ENCODE assay signal across 2 cellular contexts in the genomic region with DNA sequence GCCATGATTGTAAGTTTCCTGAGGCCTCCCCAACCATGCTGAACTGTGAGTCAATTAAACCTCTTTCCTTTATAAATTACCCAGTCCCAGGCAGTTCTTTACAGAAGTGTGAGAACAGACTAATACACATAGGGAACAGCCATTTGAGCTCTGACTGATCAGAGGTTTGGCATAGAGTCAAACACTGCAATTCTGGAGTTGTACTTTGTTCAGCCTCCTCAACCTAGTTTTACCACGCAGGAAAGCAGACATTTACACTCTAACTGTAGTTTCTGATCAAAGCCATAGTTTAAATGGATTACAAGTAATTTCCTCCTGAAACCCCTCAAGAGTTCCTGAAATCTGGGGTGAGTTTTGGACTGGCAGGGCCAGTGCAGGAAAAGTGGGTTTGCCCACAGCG.
TF ChIP-seq lines count a peak whose summit lies in the region.

No MANE protein-coding gene starts in this region.

TF ChIP-seq in liver, 16 proteins besides CTCF, POLR2A, EP300 and RAD21 (continued from another document):
- TF ChIP-seq, protein P1, sequence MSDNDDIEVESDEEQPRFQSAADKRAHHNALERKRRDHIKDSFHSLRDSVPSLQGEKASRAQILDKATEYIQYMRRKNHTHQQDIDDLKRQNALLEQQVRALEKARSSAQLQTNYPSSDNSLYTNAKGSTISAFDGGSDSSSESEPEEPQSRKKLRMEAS (IDR thresholded peaks at IDR 0.05) = no peak
- TF ChIP-seq, protein P2, sequence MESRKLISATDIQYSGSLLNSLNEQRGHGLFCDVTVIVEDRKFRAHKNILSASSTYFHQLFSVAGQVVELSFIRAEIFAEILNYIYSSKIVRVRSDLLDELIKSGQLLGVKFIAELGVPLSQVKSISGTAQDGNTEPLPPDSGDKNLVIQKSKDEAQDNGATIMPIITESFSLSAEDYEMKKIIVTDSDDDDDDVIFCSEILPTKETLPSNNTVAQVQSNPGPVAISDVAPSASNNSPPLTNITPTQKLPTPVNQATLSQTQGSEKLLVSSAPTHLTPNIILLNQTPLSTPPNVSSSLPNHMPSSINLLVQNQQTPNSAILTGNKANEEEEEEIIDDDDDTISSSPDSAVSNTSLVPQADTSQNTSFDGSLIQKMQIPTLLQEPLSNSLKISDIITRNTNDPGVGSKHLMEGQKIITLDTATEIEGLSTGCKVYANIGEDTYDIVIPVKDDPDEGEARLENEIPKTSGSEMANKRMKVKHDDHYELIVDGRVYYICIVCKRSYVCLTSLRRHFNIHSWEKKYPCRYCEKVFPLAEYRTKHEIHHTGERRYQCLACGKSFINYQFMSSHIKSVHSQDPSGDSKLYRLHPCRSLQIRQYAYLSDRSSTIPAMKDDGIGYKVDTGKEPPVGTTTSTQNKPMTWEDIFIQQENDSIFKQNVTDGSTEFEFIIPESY (IDR thresholded peaks at IDR 0.05) = no peak
- TF ChIP-seq NR2F2 (IDR thresholded peaks at IDR 0.05) = no peak
- TF ChIP-seq SP1 (IDR thresholded peaks at IDR 0.05) = peak; percentile 58
- TF ChIP-seq GABPA (IDR thresholded peaks at IDR 0.05 in 1 of 2, conservative IDR thresholded peaks at IDR 0.05 in 1 of 2) = no peak
- peak in 1 of 2 donors; percentile 12 for TF ChIP-seq RXRA (IDR thresholded peaks at IDR 0.05)
- peak; percentile 53 for TF ChIP-seq YY1 (IDR thresholded peaks at IDR 0.05)
TF ChIP-seq in liver: peak in this region for 5.

TF ChIP-seq in HepG2, 621 proteins besides CTCF, POLR2A, EP300 and RAD21 (continued from another document):
- TF ChIP-seq, protein P3, sequence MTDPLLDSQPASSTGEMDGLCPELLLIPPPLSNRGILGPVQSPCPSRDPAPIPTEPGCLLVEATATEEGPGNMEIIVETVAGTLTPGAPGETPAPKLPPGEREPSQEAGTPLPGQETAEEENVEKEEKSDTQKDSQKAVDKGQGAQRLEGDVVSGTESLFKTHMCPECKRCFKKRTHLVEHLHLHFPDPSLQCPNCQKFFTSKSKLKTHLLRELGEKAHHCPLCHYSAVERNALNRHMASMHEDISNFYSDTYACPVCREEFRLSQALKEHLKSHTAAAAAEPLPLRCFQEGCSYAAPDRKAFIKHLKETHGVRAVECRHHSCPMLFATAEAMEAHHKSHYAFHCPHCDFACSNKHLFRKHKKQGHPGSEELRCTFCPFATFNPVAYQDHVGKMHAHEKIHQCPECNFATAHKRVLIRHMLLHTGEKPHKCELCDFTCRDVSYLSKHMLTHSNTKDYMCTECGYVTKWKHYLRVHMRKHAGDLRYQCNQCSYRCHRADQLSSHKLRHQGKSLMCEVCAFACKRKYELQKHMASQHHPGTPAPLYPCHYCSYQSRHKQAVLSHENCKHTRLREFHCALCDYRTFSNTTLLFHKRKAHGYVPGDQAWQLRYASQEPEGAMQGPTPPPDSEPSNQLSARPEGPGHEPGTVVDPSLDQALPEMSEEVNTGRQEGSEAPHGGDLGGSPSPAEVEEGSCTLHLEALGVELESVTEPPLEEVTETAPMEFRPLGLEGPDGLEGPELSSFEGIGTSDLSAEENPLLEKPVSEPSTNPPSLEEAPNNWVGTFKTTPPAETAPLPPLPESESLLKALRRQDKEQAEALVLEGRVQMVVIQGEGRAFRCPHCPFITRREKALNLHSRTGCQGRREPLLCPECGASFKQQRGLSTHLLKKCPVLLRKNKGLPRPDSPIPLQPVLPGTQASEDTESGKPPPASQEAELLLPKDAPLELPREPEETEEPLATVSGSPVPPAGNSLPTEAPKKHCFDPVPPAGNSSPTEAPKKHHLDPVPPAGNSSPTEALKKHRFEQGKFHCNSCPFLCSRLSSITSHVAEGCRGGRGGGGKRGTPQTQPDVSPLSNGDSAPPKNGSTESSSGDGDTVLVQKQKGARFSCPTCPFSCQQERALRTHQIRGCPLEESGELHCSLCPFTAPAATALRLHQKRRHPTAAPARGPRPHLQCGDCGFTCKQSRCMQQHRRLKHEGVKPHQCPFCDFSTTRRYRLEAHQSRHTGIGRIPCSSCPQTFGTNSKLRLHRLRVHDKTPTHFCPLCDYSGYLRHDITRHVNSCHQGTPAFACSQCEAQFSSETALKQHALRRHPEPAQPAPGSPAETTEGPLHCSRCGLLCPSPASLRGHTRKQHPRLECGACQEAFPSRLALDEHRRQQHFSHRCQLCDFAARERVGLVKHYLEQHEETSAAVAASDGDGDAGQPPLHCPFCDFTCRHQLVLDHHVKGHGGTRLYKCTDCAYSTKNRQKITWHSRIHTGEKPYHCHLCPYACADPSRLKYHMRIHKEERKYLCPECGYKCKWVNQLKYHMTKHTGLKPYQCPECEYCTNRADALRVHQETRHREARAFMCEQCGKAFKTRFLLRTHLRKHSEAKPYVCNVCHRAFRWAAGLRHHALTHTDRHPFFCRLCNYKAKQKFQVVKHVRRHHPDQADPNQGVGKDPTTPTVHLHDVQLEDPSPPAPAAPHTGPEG (CRISPR knock-in tag; IDR thresholded peaks at IDR 0.05) = no peak
- TF ChIP-seq, protein P4, sequence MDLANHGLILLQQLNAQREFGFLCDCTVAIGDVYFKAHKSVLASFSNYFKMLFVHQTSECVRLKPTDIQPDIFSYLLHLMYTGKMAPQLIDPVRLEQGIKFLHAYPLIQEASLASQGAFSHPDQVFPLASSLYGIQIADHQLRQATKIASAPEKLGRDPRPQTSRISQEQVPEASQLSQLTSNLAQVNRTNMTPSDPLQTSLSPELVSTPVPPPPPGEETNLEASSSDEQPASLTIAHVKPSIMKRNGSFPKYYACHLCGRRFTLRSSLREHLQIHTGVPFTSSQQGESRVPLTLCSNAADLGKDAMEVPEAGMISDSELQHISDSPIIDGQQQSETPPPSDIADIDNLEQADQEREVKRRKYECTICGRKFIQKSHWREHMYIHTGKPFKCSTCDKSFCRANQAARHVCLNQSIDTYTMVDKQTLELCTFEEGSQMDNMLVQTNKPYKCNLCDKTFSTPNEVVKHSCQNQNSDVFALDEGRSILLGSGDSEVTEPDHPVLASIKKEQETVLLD (CRISPR knock-in tag; IDR thresholded peaks at IDR 0.05; ENCODE audit: low read depth) = no peak
- TF ChIP-seq NCOA5 (CRISPR knock-in tag; IDR thresholded peaks at IDR 0.05) (no peak), ZNF7 (CRISPR knock-in tag; IDR thresholded peaks at IDR 0.05) (no peak)
- TF ChIP-seq, protein P5, sequence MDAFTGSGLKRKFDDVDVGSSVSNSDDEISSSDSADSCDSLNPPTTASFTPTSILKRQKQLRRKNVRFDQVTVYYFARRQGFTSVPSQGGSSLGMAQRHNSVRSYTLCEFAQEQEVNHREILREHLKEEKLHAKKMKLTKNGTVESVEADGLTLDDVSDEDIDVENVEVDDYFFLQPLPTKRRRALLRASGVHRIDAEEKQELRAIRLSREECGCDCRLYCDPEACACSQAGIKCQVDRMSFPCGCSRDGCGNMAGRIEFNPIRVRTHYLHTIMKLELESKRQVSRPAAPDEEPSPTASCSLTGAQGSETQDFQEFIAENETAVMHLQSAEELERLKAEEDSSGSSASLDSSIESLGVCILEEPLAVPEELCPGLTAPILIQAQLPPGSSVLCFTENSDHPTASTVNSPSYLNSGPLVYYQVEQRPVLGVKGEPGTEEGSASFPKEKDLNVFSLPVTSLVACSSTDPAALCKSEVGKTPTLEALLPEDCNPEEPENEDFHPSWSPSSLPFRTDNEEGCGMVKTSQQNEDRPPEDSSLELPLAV (CRISPR knock-in tag; conservative IDR thresholded peaks at IDR 0.05; ENCODE audit: low read depth) = no peak
- TF ChIP-seq, protein P6, sequence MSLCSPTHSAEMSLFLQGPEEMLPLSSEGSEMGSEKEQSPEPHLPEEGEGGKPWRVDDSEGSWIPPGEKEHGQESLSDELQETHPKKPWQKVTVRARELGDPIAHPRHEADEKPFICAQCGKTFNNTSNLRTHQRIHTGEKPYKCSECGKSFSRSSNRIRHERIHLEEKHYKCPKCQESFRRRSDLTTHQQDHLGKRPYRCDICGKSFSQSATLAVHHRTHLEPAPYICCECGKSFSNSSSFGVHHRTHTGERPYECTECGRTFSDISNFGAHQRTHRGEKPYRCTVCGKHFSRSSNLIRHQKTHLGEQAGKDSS (CRISPR knock-in tag; IDR thresholded peaks at IDR 0.05; ENCODE audit: borderline replicate concordance, low read depth) = no peak
- TF ChIP-seq, protein P7, sequence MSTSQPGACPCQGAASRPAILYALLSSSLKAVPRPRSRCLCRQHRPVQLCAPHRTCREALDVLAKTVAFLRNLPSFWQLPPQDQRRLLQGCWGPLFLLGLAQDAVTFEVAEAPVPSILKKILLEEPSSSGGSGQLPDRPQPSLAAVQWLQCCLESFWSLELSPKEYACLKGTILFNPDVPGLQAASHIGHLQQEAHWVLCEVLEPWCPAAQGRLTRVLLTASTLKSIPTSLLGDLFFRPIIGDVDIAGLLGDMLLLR (CRISPR knock-in tag; IDR thresholded peaks at IDR 0.05) = no peak
- TF ChIP-seq, protein P8, sequence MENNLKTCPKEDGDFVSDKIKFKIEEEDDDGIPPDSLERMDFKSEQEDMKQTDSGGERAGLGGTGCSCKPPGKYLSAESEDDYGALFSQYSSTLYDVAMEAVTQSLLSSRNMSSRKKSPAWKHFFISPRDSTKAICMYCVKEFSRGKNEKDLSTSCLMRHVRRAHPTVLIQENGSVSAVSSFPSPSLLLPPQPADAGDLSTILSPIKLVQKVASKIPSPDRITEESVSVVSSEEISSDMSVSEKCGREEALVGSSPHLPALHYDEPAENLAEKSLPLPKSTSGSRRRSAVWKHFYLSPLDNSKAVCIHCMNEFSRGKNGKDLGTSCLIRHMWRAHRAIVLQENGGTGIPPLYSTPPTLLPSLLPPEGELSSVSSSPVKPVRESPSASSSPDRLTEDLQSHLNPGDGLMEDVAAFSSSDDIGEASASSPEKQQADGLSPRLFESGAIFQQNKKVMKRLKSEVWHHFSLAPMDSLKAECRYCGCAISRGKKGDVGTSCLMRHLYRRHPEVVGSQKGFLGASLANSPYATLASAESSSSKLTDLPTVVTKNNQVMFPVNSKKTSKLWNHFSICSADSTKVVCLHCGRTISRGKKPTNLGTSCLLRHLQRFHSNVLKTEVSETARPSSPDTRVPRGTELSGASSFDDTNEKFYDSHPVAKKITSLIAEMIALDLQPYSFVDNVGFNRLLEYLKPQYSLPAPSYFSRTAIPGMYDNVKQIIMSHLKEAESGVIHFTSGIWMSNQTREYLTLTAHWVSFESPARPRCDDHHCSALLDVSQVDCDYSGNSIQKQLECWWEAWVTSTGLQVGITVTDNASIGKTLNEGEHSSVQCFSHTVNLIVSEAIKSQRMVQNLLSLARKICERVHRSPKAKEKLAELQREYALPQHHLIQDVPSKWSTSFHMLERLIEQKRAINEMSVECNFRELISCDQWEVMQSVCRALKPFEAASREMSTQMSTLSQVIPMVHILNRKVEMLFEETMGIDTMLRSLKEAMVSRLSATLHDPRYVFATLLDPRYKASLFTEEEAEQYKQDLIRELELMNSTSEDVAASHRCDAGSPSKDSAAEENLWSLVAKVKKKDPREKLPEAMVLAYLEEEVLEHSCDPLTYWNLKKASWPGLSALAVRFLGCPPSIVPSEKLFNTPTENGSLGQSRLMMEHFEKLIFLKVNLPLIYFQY (CRISPR knock-in tag; IDR thresholded peaks at IDR 0.05; ENCODE audit: borderline replicate concordance) = no peak
